Comparison of ENCODE assay signal across 9 cellular contexts in the genomic region with DNA sequence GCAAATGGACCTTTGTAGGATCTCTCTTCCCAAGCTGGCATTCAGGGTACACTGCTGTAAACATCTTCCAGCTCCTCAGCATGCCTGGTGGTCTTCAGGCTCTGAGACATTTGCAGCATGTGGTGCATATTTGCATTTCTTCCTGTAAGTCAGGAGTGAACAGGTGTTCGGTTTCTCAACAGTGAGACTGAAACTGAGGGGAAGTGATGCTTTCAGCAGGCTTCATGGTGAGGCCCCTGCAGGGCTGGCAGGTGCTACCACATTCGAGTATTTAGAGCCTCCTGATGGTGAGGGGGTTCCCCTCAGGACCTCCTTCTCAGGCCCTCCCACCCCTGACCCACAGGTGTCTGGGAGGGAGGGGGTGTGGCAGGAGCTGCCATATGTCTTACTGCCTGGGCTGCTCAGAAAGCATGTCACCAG. TPM values are rescaled to one million over a fixed set of nuclear protein-coding genes. Genes with fewer than 3 reads are reported as not detected.
DNase-seq lines count a peak whose midpoint lies in the region; ATAC-seq and TF ChIP-seq lines count a peak whose summit lies in the region.
"Had no signal": no experiment of that assay in that cellular context is flagged by ENCODE, and none has a peak within 500 bp of the region (broad histone marks: within the 10 kb centered on the region; RNA-seq: fewer than 3 reads in every experiment).

No MANE protein-coding gene starts in this region.

- H3K27me3 Mint-ChIP-seq in H9 (ENCODE audit: low read depth), result no peaks in the 10 kb centered on the region

- H3K23me2 ChIP-seq in H9 (ENCODE audit: insufficient read length, low read depth, low read length, poor library complexity, severe bottlenecking), result no peaks in the 10 kb centered on the region

- no peak overlapping the region for H3K18ac ChIP-seq in H9 (ENCODE audit: insufficient read length, low read depth, low read length)

- H3K9ac ChIP-seq in H9 (ENCODE audit: extremely low read depth, insufficient read length, low read length), result no peak overlapping the region

- no peak overlapping the region for H2BK120ac ChIP-seq in H9 (ENCODE audit: low read depth, low read length, poor library complexity, severe bottlenecking)

- H3K4me3 Mint-ChIP-seq in H9, result no peak overlapping the region

- no peak overlapping the region for H3K23ac ChIP-seq in H9 (ENCODE audit: insufficient read length, low read depth, low read length)

- peaks cover under 1% of the 10 kb centered on the region; the same call in 1 of the 2 replicates for H3K79me2 ChIP-seq in H9 (ENCODE audit: insufficient read depth, low read length)

- H3K4me2 ChIP-seq in H9 (ENCODE audit: insufficient read depth, insufficient read length, low read length), result no peak overlapping the region

- H3K14ac ChIP-seq in H9 (ENCODE audit: insufficient read depth, low read length), result no peak overlapping the region

- no peak overlapping the region for H3K27ac Mint-ChIP-seq in H9

- no peak overlapping the region for H3K56ac ChIP-seq in H9 (ENCODE audit: insufficient read length, low read depth, low read length)

- H3K4me3 ChIP-seq in esophagus squamous epithelium (no peak overlapping the region), BE2C (ENCODE audit: low read depth, low read length) (no peak overlapping the region)

- H2BK15ac ChIP-seq in H9 (ENCODE audit: low read depth, low read length), result no peak overlapping the region

- peak; percentile 89 for ATAC-seq in GM18502 (IDR thresholded peaks at IDR 0.05; ENCODE audit: poor library complexity, unreplicated experiment)
- ATAC-seq in GM21447 (IDR thresholded peaks at IDR 0.05; ENCODE audit: unreplicated experiment), result peak; percentile 89
- peak; percentile 88 for ATAC-seq in HG03469 (IDR thresholded peaks at IDR 0.05; ENCODE audit: unreplicated experiment)

- H3K4ac ChIP-seq in H9 (ENCODE audit: low read depth, low read length), result no peak overlapping the region

- 50 to 75% methylated on average over 1 to 2 of the region's 2 CpGs for WGBS in esophagus squamous epithelium, 2 donors
- no CpG with 5 or more reads among the region's 2 CpGs for WGBS in H9 (ENCODE audit: extremely low coverage, insufficient read length, low lambda C conversion rate)

- peaks cover 18 to 64% (median 64%) of the 10 kb centered on the region in 3 experiments; a peak in 6 of 7 replicates for H3K36me3 Mint-ChIP-seq in H9 (ENCODE audit: insufficient read depth in 1 of 3, low read depth in 3 of 3)

- H4K8ac ChIP-seq in H9 (replicated peaks; ENCODE audit: insufficient read length, low read depth, low read length), result no peak overlapping the region

- peaks cover 8 to 11% of the 10 kb centered on the region in 2 experiments for H3K4me1 Mint-ChIP-seq in H9

- no peaks in the 10 kb centered on the region for H3K9me3 Mint-ChIP-seq in H9

- no peak overlapping the region for H2AFZ ChIP-seq in H9 (ENCODE audit: low read length)

- DNase-seq in esophagus squamous epithelium (lab: John Stamatoyannopoulos, UW) (peak; percentile 39), H9 (no peak), BE2C (no peak), NCI-H748 treated with DMSO at 0.1 percent for 48 hours (lab: John Stamatoyannopoulos, UW) (no peak)
- no peak for DNase-seq in activated effector memory CD4-positive, alpha-beta T cell treated with anti-CD3 and anti-CD28 coated beads, Interleukin-2, amount 50 U/mL, for 16 hours

- TF ChIP-seq CTCF in esophagus squamous epithelium (IDR thresholded peaks at IDR 0.05) (no peak), H9 (conservative IDR thresholded peaks at IDR 0.05) (no peak), BE2C (IDR thresholded peaks at IDR 0.05; ENCODE audit: low read depth, low read length) (no peak)

- H3K27me3 ChIP-seq in esophagus squamous epithelium, result no peaks in the 10 kb centered on the region
- no peaks in the 10 kb centered on the region for H3K27me3 ChIP-seq in H9 (ENCODE audit: insufficient read depth, low read length)
- H3K27me3 ChIP-seq in BE2C, result no peaks in the 10 kb centered on the region

- H2BK5ac ChIP-seq in H9 (ENCODE audit: insufficient read length, low read length), result no peak overlapping the region

- intact Hi-C loops in esophagus squamous epithelium (cut with DNase I), result no loop called here

- H3K79me1 ChIP-seq in H9 (ENCODE audit: insufficient read depth, low read depth, low read length, poor library complexity, severe bottlenecking), result peaks cover 2% of the 10 kb centered on the region

- H3K36me3 ChIP-seq in esophagus squamous epithelium (no peaks in the 10 kb centered on the region), BE2C (peaks cover 22% of the 10 kb centered on the region)

- no peak for TF ChIP-seq POLR2A in esophagus squamous epithelium (IDR thresholded peaks at IDR 0.05)

- no peaks in the 10 kb centered on the region for H3K9me3 ChIP-seq in esophagus squamous epithelium
- no peaks in the 10 kb centered on the region for H3K9me3 ChIP-seq in H9 (ENCODE audit: control insufficient read depth, low read depth, low read length)
- no peaks in the 10 kb centered on the region for H3K9me3 ChIP-seq in BE2C

- no peak overlapping the region for H2BK20ac ChIP-seq in H9 (ENCODE audit: low read depth, low read length, poor library complexity, severe bottlenecking)

- H4K20me1 ChIP-seq in H9 (ENCODE audit: control insufficient read depth, insufficient read depth, insufficient read length), result no peaks in the 10 kb centered on the region

- no peak overlapping the region for H3T11ph ChIP-seq in H9 (ENCODE audit: low read length)

- H4K5ac ChIP-seq in H9 (ENCODE audit: insufficient read length, low read depth, low read length), result no peak overlapping the region

- H3K4me1 ChIP-seq in esophagus squamous epithelium (no peaks in the 10 kb centered on the region), H9 (ENCODE audit: insufficient read depth, low read length) (no peaks in the 10 kb centered on the region), BE2C (no peaks in the 10 kb centered on the region)

- no peak overlapping the region for H2BK12ac ChIP-seq in H9 (ENCODE audit: insufficient read length, low read depth, low read length)

- H3K27ac ChIP-seq in esophagus squamous epithelium, result peak overlapping the region in 1 of 4 donors; percentile 28
- H3K27ac ChIP-seq in H9 (ENCODE audit: insufficient read length, low read depth, low read length), result no peak overlapping the region

- no peak overlapping the region for H4K91ac ChIP-seq in H9 (ENCODE audit: insufficient read length, low read depth, low read length)

- H2AK5ac ChIP-seq in H9 (ENCODE audit: insufficient read length, low read length), result no peak overlapping the region

RNA-seq across cellular contexts. Expression of gene MYBL2, which starts 15.1 kb away (rescaled TPM):
- total RNA-seq in esophagus squamous epithelium (10 to 100 TPM in 2 of 4 donors, 1 to 10 TPM in 2; 3.1 to 19.9 (median 11.9) TPM), H9 (2021) (159 and 165 TPM in 2 replicates)
- 21.0 TPM for polyA plus RNA-seq in BE2C (2012; ENCODE audit: insufficient read depth, insufficient read length, low read depth)

RNA-seq across cellular contexts. Expression of gene GTSF1L, which starts 44.8 kb away (rescaled TPM):
- total RNA-seq in esophagus squamous epithelium (not detected), H9 (2021) (not detected in 2 replicates)
- not detected for polyA plus RNA-seq in BE2C (2012; ENCODE audit: insufficient read depth, insufficient read length, low read depth)
- total RNA-seq: activated CD8-positive, alpha-beta memory T cell treated with anti-CD3 and anti-CD28 coated beads for 36 hours had no signal
